Comparison of ENCODE assay signal across 8 cellular contexts in genomic region chr3:47016934-47017435, GRCh38. TPM values are rescaled to one million over a fixed set of nuclear protein-coding genes. Genes with fewer than 3 reads are reported as not detected.
DNase-seq lines count a peak whose midpoint lies in the region; TF ChIP-seq lines count a peak whose summit lies in the region.

No MANE protein-coding gene starts in this region.

- TF ChIP-seq CTCF in choroid plexus epithelial cell (conservative IDR thresholded peaks at IDR 0.05; ENCODE audit: low read depth, low read length) (no peak), smooth muscle cell (IDR thresholded peaks at IDR 0.05; ENCODE audit: borderline replicate concordance, insufficient read depth, poor library complexity, severe bottlenecking) (no peak), BE2C (IDR thresholded peaks at IDR 0.05; ENCODE audit: low read depth, low read length) (no peak)

- H3K36me3 ChIP-seq in smooth muscle cell (ENCODE audit: low read depth): peaks cover 6% of the 10 kb centered on the region
- H3K36me3 ChIP-seq in BE2C: peaks cover 4% of the 10 kb centered on the region; the same call in 1 of the 2 replicates

- H3K9me3 ChIP-seq in smooth muscle cell (replicated peaks; ENCODE audit: low read depth) (no peaks in the 10 kb centered on the region), BE2C (no peaks in the 10 kb centered on the region)

- H3K9ac ChIP-seq in smooth muscle cell (ENCODE audit: low read depth): no peak overlapping the region

- peak; percentile 43 for DNase-seq in stimulated activated CD4-positive, alpha-beta T cell treated with anti-CD3 and anti-CD28 coated beads, Interleukin-1b, Interleukin-23, amount 100 ng/mL, for 48 hours
- DNase-seq in stimulated activated CD4-positive, alpha-beta T cell treated with anti-CD3 and anti-CD28 coated beads, Interleukin-12 subunit alpha, Interleukin-12 subunit beta, amount 100 ng/mL, for 4 hours: no peak
- DNase-seq in OCI-M1 (lab: John Stamatoyannopoulos, UW) (peak; percentile 93), choroid plexus epithelial cell (ENCODE audit: low read depth) (peak; percentile 83), smooth muscle cell (lab: John Stamatoyannopoulos, UW; ENCODE audit: unreplicated experiment) (no peak), inferior parietal cortex (ENCODE audit: extremely low spot score) (no peak), BE2C (no peak), NCI-H748 (lab: John Stamatoyannopoulos, UW; ENCODE audit: unreplicated experiment) (no peak)

- H3F3A ChIP-seq in smooth muscle cell (ENCODE audit: low read depth): peaks cover 24% of the 10 kb centered on the region

- peak overlapping the region; percentile 61 for H3K4me2 ChIP-seq in smooth muscle cell

- H2AFZ ChIP-seq in smooth muscle cell (ENCODE audit: low read depth): no peak overlapping the region

- H4K20me1 ChIP-seq in smooth muscle cell (ENCODE audit: low read depth): peaks cover 61% of the 10 kb centered on the region

- H3K4me1 ChIP-seq in smooth muscle cell (ENCODE audit: low read depth): peaks cover 8% of the 10 kb centered on the region
- H3K4me1 ChIP-seq in BE2C: no peaks in the 10 kb centered on the region

- H3K4me3 ChIP-seq in choroid plexus epithelial cell (ENCODE audit: low read depth, low read length) (no peak overlapping the region), smooth muscle cell (no peak overlapping the region), BE2C (ENCODE audit: low read depth, low read length) (no peak overlapping the region)

- peaks cover 17% of the 10 kb centered on the region for H3K79me2 ChIP-seq in smooth muscle cell (ENCODE audit: low read depth)

- 13% methylated on average over 1 of the region's 1 CpG for WGBS in smooth muscle cell (ENCODE audit: low lambda C conversion rate)

- H3K27me3 ChIP-seq in smooth muscle cell (ENCODE audit: low read depth) (no peaks in the 10 kb centered on the region), BE2C (no peaks in the 10 kb centered on the region)

- peak overlapping the region; percentile 87 for H3K27ac ChIP-seq in smooth muscle cell (ENCODE audit: low read depth)

RNA-seq across cellular contexts. Expression of gene NBEAL2, which starts 37.5 kb away (rescaled TPM):
- 11.0 and 11.9 TPM in 2 replicates for total RNA-seq in smooth muscle cell
- 4.1 and 26.8 TPM in 2 replicates for polyA plus RNA-seq in smooth muscle cell
- 16.3 TPM for polyA plus RNA-seq in BE2C (2012; ENCODE audit: insufficient read depth, insufficient read length, low read depth)

RNA-seq across cellular contexts. Expression of gene CCDC12, which starts 40.4 kb away (rescaled TPM):
- total RNA-seq in smooth muscle cell: 12.5 and 23.9 TPM in 2 replicates
- 52.4 and 69.0 TPM in 2 replicates for polyA plus RNA-seq in smooth muscle cell
- polyA plus RNA-seq in BE2C (2012; ENCODE audit: insufficient read depth, insufficient read length, low read depth): 80.9 TPM

Comparison
In these comparisons a context has a peak if more than half of its experiments do, and no peak if none do; other contexts are left out.
1. DNase-seq: peak in stimulated activated CD4-positive, alpha-beta T cell treated with anti-CD3 and anti-CD28 coated beads, Interleukin-1b, Interleukin-23, amount 100 ng/mL, for 48 hours (single experiment), OCI-M1 (single experiment) and choroid plexus epithelial cell (single experiment); none in stimulated activated CD4-positive, alpha-beta T cell treated with anti-CD3 and anti-CD28 coated beads, Interleukin-12 subunit alpha, Interleukin-12 subunit beta, amount 100 ng/mL, for 4 hours (single experiment), smooth muscle cell (single experiment), inferior parietal cortex (single experiment), BE2C (single experiment) and NCI-H748 (single experiment).